20 cellular contexts compared by ENCODE assay signal in the genomic region with DNA sequence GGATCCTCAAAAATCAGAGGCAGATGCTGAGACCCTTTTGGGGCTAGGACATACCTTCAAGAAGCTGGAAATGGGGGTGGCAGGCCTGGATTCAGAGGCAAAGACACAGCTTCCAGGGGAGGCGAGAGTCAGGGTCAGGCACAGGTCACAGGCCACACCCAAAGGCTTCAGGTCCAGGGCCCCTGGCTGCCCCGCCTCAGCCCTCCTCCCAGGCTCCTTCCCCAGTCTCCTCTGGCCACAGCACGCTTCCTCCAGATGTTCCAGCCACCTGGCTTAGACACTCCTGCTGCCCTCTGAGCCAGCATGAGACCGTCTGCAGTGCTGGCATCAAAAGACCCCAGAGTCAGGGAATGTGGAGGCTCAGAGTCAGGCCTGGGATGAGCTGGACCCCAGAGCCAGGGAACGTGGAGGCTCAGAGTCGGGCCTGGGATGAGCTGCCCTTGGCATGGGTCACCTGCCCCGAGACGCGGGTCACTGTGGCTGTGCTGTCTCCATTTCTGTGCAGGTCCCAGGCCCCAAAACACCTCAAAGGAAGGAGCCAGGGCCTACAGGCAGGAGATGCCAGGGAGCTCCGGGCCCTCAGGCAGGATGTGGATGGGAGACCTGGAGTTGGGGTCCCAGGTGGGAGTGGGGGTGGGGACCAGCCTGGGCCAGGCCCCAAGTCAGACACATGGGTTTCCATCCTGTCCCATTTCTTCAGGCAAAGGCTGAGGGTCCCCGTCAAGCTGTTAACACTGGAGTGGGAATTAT. TPM values are rescaled to one million over a fixed set of nuclear protein-coding genes. Genes with fewer than 3 reads are reported as not detected.
"Had no signal": no experiment of that assay in that cellular context is flagged by ENCODE, and none has a peak within 500 bp of the region (broad histone marks: within the 10 kb centered on the region; RNA-seq: fewer than 3 reads in every experiment).

No MANE protein-coding gene starts in this region.

- ATAC-seq: effector memory CD8-positive, alpha-beta T cell; foreskin keratinocyte; left colon; psoas muscle; stimulated activated naive CD8-positive, alpha-beta T cell treated with anti-CD3 and anti-CD28 coated beads, Interleukin-15, Interleukin-2, amounts not matched to agents 100 U/mL and 50 U/mL, for 24 hours; upper lobe of right lung had no signal

- H3K27me3 ChIP-seq: foreskin keratinocyte, hepatocyte, tibial nerve, upper lobe of right lung, vagina had no signal

- H3K4me1 ChIP-seq: esophagus squamous epithelium, foreskin keratinocyte, parathyroid adenoma, psoas muscle, tibial nerve, upper lobe of right lung, vagina had no signal

- DNase-seq: effector memory CD8-positive, alpha-beta T cell; esophagus squamous epithelium; foreskin keratinocyte; kidney; occipital lobe; psoas muscle; retina; small intestine; stimulated activated CD4-positive, alpha-beta T cell treated with anti-CD3 and anti-CD28 coated beads, Interleukin-2, amount 100 ng/mL, for 48 hours; stimulated activated naive CD8-positive, alpha-beta T cell treated with anti-CD3 and anti-CD28 coated beads, Interleukin-15, Interleukin-2, amounts not matched to agents 100 U/mL and 50 U/mL, for 24 hours; upper lobe of right lung had no signal

- H3K4me3 ChIP-seq: esophagus squamous epithelium, hepatocyte, neural progenitor cell, psoas muscle, tibial nerve, upper lobe of right lung, vagina had no signal

- H3K9me3 ChIP-seq: esophagus squamous epithelium, psoas muscle, tibial nerve, upper lobe of right lung, vagina had no signal

- H3K27ac ChIP-seq: epithelial cell of prostate, esophagus squamous epithelium, foreskin keratinocyte, hepatocyte, neural progenitor cell, parathyroid adenoma, psoas muscle, tibial nerve, upper lobe of right lung, vagina had no signal

- H3K36me3 ChIP-seq: esophagus squamous epithelium, neural progenitor cell, tibial nerve, upper lobe of right lung, vagina had no signal

RNA-seq across cellular contexts. Expression of a gene that starts 58.9 kb away (rescaled TPM):
- total RNA-seq: foreskin keratinocyte; myocyte; natural killer cell treated with Interleukin-12 subunit alpha and Interleukin-12 subunit beta and Interleukin-15 and Interleukin-18, amount 100 ng/mL, for 72 hours; occipital lobe had no signal
